Comparison of ENCODE assay signal across 14 cellular contexts in genomic region chr1:176462671-176463225, GRCh38. TPM values are rescaled to one million over a fixed set of nuclear protein-coding genes. Genes with fewer than 3 reads are reported as not detected.
DNase-seq lines count a peak whose midpoint lies in the region; ATAC-seq and TF ChIP-seq lines count a peak whose summit lies in the region.
"Had no signal": no experiment of that assay in that cellular context is flagged by ENCODE, and none has a peak within 500 bp of the region (broad histone marks: within the 10 kb centered on the region; RNA-seq: fewer than 3 reads in every experiment).

PAPPA2 (plus strand) TSS chr1:176463175; CDS start chr1:176556323, 93,148 bp downstream.

- no peaks in the 10 kb centered on the region for H3K79me1 ChIP-seq in mesendoderm (ENCODE audit: low read length)

- H3K27me3 ChIP-seq in mesendoderm (ENCODE audit: insufficient read depth, low read length, poor library complexity) (no peaks in the 10 kb centered on the region), H7 (ENCODE audit: control insufficient read depth, insufficient read depth, low read length) (no peaks in the 10 kb centered on the region)

- H3K4me1 Mint-ChIP-seq in progenitor cell of endocrine pancreas (ENCODE audit: low read depth) = no peaks in the 10 kb centered on the region
- H3K4me1 Mint-ChIP-seq: CD14-positive monocyte had no signal

- peak within 1 kb of the TSS; percentile 6 for H3K27ac Mint-ChIP-seq in progenitor cell of endocrine pancreas
- H3K27ac Mint-ChIP-seq: CD8-positive, alpha-beta T cell had no signal

- no peak within 1 kb of the TSS for H3K4me3 ChIP-seq in epithelial cell of proximal tubule (ENCODE audit: low read depth, low read length)
- no peak within 1 kb of the TSS for H3K4me3 ChIP-seq in mesendoderm (ENCODE audit: low read length)
- H3K4me3 ChIP-seq in H7 (ENCODE audit: insufficient read depth, low read depth, low read length) = no peak within 1 kb of the TSS

- no peaks in the 10 kb centered on the region for H3K36me3 Mint-ChIP-seq in progenitor cell of endocrine pancreas (ENCODE audit: insufficient read depth)
- H3K36me3 Mint-ChIP-seq: CD14-positive monocyte; CD8-positive, alpha-beta T cell had no signal

- H3K18ac ChIP-seq in mesendoderm (ENCODE audit: low read length) = peak within 1 kb of the TSS; percentile 3

- no peak within 1 kb of the TSS for H3K27ac ChIP-seq in mesendoderm (ENCODE audit: low read depth, low read length)

- no peak within 1 kb of the TSS for H4K8ac ChIP-seq in mesendoderm (ENCODE audit: low read depth, low read length)

- peak within 1 kb of the TSS; percentile 37 for H2BK120ac ChIP-seq in mesendoderm (ENCODE audit: low read depth, low read length)

- H3K9ac ChIP-seq in mesendoderm (ENCODE audit: low read length) = no peak within 1 kb of the TSS

- no peak within 1 kb of the TSS for H3K4me3 Mint-ChIP-seq in progenitor cell of endocrine pancreas (ENCODE audit: low read depth)
- H3K4me3 Mint-ChIP-seq: CD14-positive monocyte; CD8-positive, alpha-beta T cell had no signal

- TF ChIP-seq CTCF in epithelial cell of proximal tubule (conservative IDR thresholded peaks at IDR 0.05; ENCODE audit: low read depth, low read length) (no peak), progenitor cell of endocrine pancreas (IDR thresholded peaks at IDR 0.05; ENCODE audit: unreplicated experiment) (no peak)

- DNase-seq in SK-MEL-5 (ENCODE audit: low read depth, low spot score) (peak; percentile 32), epithelial cell of proximal tubule (ENCODE audit: low read depth) (peak; percentile 40), mesendoderm (peak; percentile 88), progenitor cell of endocrine pancreas (ENCODE audit: low spot score, unreplicated experiment) (no peak), NCI-H187 (lab: John Stamatoyannopoulos, UW) (no peak), dedifferentiated amniotic fluid mesenchymal stem cell (ENCODE audit: extremely low spot score) (no peak), H7 (no peak)
- DNase-seq: CD8-positive, alpha-beta T cell; COR-L47; DND-41; GDM1 had no signal

- peak within 1 kb of the TSS; percentile 5 for H2AK5ac ChIP-seq in mesendoderm (ENCODE audit: low read length)

- H3K9me3 Mint-ChIP-seq in progenitor cell of endocrine pancreas (ENCODE audit: low read depth) = peaks cover 10% of the 10 kb centered on the region

- ATAC-seq in GM21737 (IDR thresholded peaks at IDR 0.05; ENCODE audit: unreplicated experiment) = no peak
- ATAC-seq: CD8-positive, alpha-beta T cell; HepG2 had no signal

- no peaks in the 10 kb centered on the region for H3K79me2 ChIP-seq in mesendoderm (ENCODE audit: control insufficient read depth, insufficient read depth, low read length)

- H4K5ac ChIP-seq in mesendoderm (ENCODE audit: low read length) = no peak within 1 kb of the TSS

- peaks cover 6% of the 10 kb centered on the region for H3K4me1 ChIP-seq in mesendoderm (ENCODE audit: control insufficient read depth, low read depth, low read length)

- peak within 1 kb of the TSS; percentile 43 for H3K4ac ChIP-seq in mesendoderm (ENCODE audit: low read depth, low read length)

- no peaks in the 10 kb centered on the region for H3K27me3 Mint-ChIP-seq in progenitor cell of endocrine pancreas

- H2BK5ac ChIP-seq in mesendoderm (ENCODE audit: low read length) = no peak within 1 kb of the TSS

- no peak within 1 kb of the TSS for H3K23ac ChIP-seq in mesendoderm (ENCODE audit: low read length)

- no peak within 1 kb of the TSS for H3K56ac ChIP-seq in mesendoderm (ENCODE audit: low read length)

- in situ Hi-C loops in SK-MEL-5 (cut with HindIII; ENCODE audit: low pct_unique_long_range_greater_than_20kb, low sequenced_read_pairs) = no loop called here

- no CpG with 5 or more reads among the region's 3 CpGs for WGBS in mesendoderm (ENCODE audit: extremely low coverage, insufficient coverage, low lambda C conversion rate)

- H3K36me3 ChIP-seq in mesendoderm (ENCODE audit: control insufficient read depth, insufficient read depth, low read length) (no peaks in the 10 kb centered on the region), H7 (replicated peaks; ENCODE audit: control insufficient read depth, insufficient read depth, low read length) (no peaks in the 10 kb centered on the region)

- peak within 1 kb of the TSS; percentile 58 for H2BK15ac ChIP-seq in mesendoderm (replicated peaks; ENCODE audit: low read depth)

- no peak within 1 kb of the TSS for H3K4me2 ChIP-seq in mesendoderm (ENCODE audit: low read length)

RNA-seq across cellular contexts. Expression of gene PAPPA2, which starts in this region (rescaled TPM):
- 1.3 and 2.0 TPM in 2 replicates for total RNA-seq in SK-MEL-5 (2014; rRNA removed; shearing (Covaris generic))
- 1.1 and 2.1 TPM in 2 replicates for polyA plus RNA-seq in SK-MEL-5 (2015; cell fraction: cytosol; rRNA removed)
- polyA plus RNA-seq in SK-MEL-5 (2015; cell fraction: nucleus; rRNA removed) = 0.32 and 2.6 TPM in 2 replicates
- 0.14 and 0.98 TPM in 2 replicates for total RNA-seq in epithelial cell of proximal tubule
- polyA plus RNA-seq in mesendoderm (2013, experiment 1 of 2) = 0.49 TPM
- polyA plus RNA-seq in mesendoderm (2013, experiment 2 of 2) = 0.59 TPM
- total RNA-seq in progenitor cell of endocrine pancreas = 4.1 and 4.2 TPM in 2 replicates
- 0.45 and 2.4 TPM in 2 replicates for total RNA-seq in H7 (2014; rRNA removed; shearing (Covaris generic))
- total RNA-seq: CD8-positive, alpha-beta T cell; HepG2 had no signal
- polyA plus RNA-seq: CD14-positive monocyte had no signal

Comparison
In these comparisons a context has a peak if more than half of its experiments do, and no peak if none do; other contexts are left out.
1. Peak in DNase-seq in epithelial cell of proximal tubule; RNA of the gene not detected or under 1 TPM.
2. DNase-seq: peak in SK-MEL-5 (single experiment) and mesendoderm (single experiment); none in progenitor cell of endocrine pancreas (single experiment), NCI-H187 (0 of 2), dedifferentiated amniotic fluid mesenchymal stem cell (single experiment) and H7 (single experiment).